Comparison of ENCODE assay signal across 19 cellular contexts in the genomic region with DNA sequence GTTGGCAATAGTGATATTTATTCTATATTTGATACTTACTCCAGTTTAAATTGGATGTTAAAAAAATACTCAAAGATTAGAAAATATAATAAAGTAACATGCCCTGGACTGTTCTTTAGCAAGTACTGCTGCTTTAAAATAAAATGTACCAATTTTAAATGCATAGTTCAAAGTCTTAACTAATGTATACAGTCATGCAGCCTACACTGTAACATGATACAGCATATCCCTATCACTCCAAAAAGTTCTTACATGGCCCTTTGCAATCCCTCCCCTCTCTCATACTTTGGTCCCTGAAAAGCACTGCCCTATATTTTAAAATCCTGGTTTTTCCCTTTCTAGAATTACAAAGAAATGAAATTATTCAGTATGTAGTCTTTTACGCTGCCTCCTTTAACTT.
DNase-seq lines count a peak whose midpoint lies in the region; ATAC-seq, FAIRE-seq and TF ChIP-seq lines count a peak whose summit lies in the region.
"Had no signal": no experiment of that assay in that cellular context is flagged by ENCODE, and none has a peak within 500 bp of the region (broad histone marks: within the 10 kb centered on the region; RNA-seq: fewer than 3 reads in every experiment).

No MANE protein-coding gene starts in this region.

- H3K4me2 ChIP-seq in PC-3 (ENCODE audit: low read length), result no peak overlapping the region
- H3K4me2 ChIP-seq: GM23338 had no signal

- no peaks in the 10 kb centered on the region for H3K36me3 ChIP-seq in PC-3 (ENCODE audit: low read depth, low read length)
- no peaks in the 10 kb centered on the region for H3K36me3 ChIP-seq in bronchial epithelial cell (ENCODE audit: control insufficient read depth, insufficient read depth, low read length)
- H3K36me3 ChIP-seq: HAP-1 had no signal

- H3K79me2 ChIP-seq in PC-3 (ENCODE audit: low read length), result no peaks in the 10 kb centered on the region

- no peak for TF ChIP-seq CTCF in PC-3 (conservative IDR thresholded peaks at IDR 0.05; ENCODE audit: low read depth, low read length)
- TF ChIP-seq CTCF in bronchial epithelial cell (IDR thresholded peaks at IDR 0.05; ENCODE audit: insufficient read depth, low read length, severe bottlenecking), result no peak
- no peak for TF ChIP-seq CTCF in nephron (IDR thresholded peaks at IDR 0.05; ENCODE audit: unreplicated experiment in 3 of 3)

- ATAC-seq in PC-3 (0 out of 2 replicates have a peak, but pooled peaks have one; percentile 16), HG02610 (IDR thresholded peaks at IDR 0.05; ENCODE audit: unreplicated experiment) (no peak)
- ATAC-seq: GM23338 had no signal

- peak overlapping the region in 1 of 3 experiments; percentile 9 for H3K4me3 Mint-ChIP-seq in nephron
- H3K4me3 Mint-ChIP-seq: CD4-positive, alpha-beta memory T cell; GM23338; HFFc6 had no signal

- peaks cover 38% of the 10 kb centered on the region for H3K4me1 Mint-ChIP-seq in nephron
- H3K4me1 Mint-ChIP-seq: CD4-positive, alpha-beta memory T cell; GM23338 had no signal

- peak; percentile 2 for DNase-seq in PC-3
- DNase-seq in bronchial epithelial cell (ENCODE audit: low read depth), result peak; percentile 23
- no peak for DNase-seq in RCC 7860 (ENCODE audit: low spot score)
- DNase-seq in activated CD8-positive, alpha-beta memory T cell treated with anti-CD3 and anti-CD28 coated beads, Interleukin-2, amount 50 U/mL, for 48 hours, result no peak
- DNase-seq: C1 segment of cervical spinal cord; Calu3; CD4-positive, alpha-beta memory T cell; COR-L47; DMS53; DMS79 treated with DMSO at 0.1 percent for 48 hours; GF-D8; HFFc6 had no signal

- no peaks in the 10 kb centered on the region for H3K9me3 Mint-ChIP-seq in nephron
- H3K9me3 Mint-ChIP-seq: GM23338, HFFc6 had no signal

- H3K27me3 Mint-ChIP-seq in nephron (ENCODE audit: low read depth), result no peaks in the 10 kb centered on the region

- H3K4me3 ChIP-seq in PC-3 (ENCODE audit: low read length) (no peak overlapping the region), bronchial epithelial cell (ENCODE audit: low read depth, low read length) (no peak overlapping the region)
- H3K4me3 ChIP-seq: GM23338, HAP-1 had no signal

- no peaks in the 10 kb centered on the region for H3F3A ChIP-seq in PC-3 (ENCODE audit: low read length, unreplicated experiment)

- peak overlapping the region in 2 of 3 experiments; percentile 87 to 94 for H3K27ac Mint-ChIP-seq in nephron
- H3K27ac Mint-ChIP-seq: CD4-positive, alpha-beta memory T cell; GM23338; HFFc6 had no signal

- FAIRE-seq in bronchial epithelial cell (lab: Jason Lieb, UNC), result no peak
- no peak for FAIRE-seq in RCC 7860 (lab: Jason Lieb, UNC)
- FAIRE-seq: GM12891, GM18507, H54 had no signal

- H3K9ac ChIP-seq in PC-3 (ENCODE audit: low read length), result no peak overlapping the region

- H4K20me1 ChIP-seq in PC-3 (ENCODE audit: low read length), result no peaks in the 10 kb centered on the region

- POLR2A ChIA-PET in PC-3 (lab: Charles Lee; ENCODE audit: unreplicated experiment), result no interaction called here

- no peaks in the 10 kb centered on the region for H3K9me3 ChIP-seq in PC-3 (ENCODE audit: low read length)
- H3K9me3 ChIP-seq: HAP-1 had no signal

- BruUV-seq in PC-3 (replicated peaks; lab: Mats Ljungman, UMichigan), result no TSS peak

- CTCF ChIA-PET in PC-3 (lab: Charles Lee), result no interaction called here

- H2AFZ ChIP-seq in PC-3 (ENCODE audit: low read length), result no peak overlapping the region
- H2AFZ ChIP-seq: GM23338 had no signal

- no peaks in the 10 kb centered on the region for H3K36me3 Mint-ChIP-seq in nephron (ENCODE audit: low read depth)
- H3K36me3 Mint-ChIP-seq: CD4-positive, alpha-beta memory T cell had no signal

- no peak overlapping the region for H3K27ac ChIP-seq in PC-3 (ENCODE audit: low read length)

- no peaks in the 10 kb centered on the region for H3K9me2 ChIP-seq in PC-3 (replicated peaks; ENCODE audit: low read length)

- H3K4me1 ChIP-seq in PC-3 (ENCODE audit: insufficient read depth, low read length), result peaks cover 25% of the 10 kb centered on the region
- H3K4me1 ChIP-seq: HAP-1 had no signal

- H3K27me3 ChIP-seq in PC-3 (ENCODE audit: low read length), result no peaks in the 10 kb centered on the region
- H3K27me3 ChIP-seq in bronchial epithelial cell (ENCODE audit: control insufficient read depth, insufficient read depth, low read length), result no peaks in the 10 kb centered on the region

- intact Hi-C loops in PC-3 (cut with micrococcal nuclease), result loop anchor here (5.0 kb wide), 1 partner anchor 66 kb away; no protein-coding TSS in a partner anchor

Comparison
In these comparisons a context has a peak if more than half of its experiments do, and no peak if none do; other contexts are left out.
1. DNase-seq: peak in PC-3 (single experiment) and bronchial epithelial cell (single experiment); none in RCC 7860 (single experiment) and activated CD8-positive, alpha-beta memory T cell treated with anti-CD3 and anti-CD28 coated beads, Interleukin-2, amount 50 U/mL, for 48 hours (single experiment).